8 cellular contexts compared by ENCODE assay signal in genomic region chrX:19846995-19847790, GRCh38. TPM values are rescaled to one million over a fixed set of nuclear protein-coding genes. Genes with fewer than 3 reads are reported as not detected.
DNase-seq lines count a peak whose midpoint lies in the region; ATAC-seq and TF ChIP-seq lines count a peak whose summit lies in the region.

No MANE protein-coding gene starts in this region.

- TF ChIP-seq CTCF in Peyer's patch (IDR thresholded peaks at IDR 0.05) (no peak), omental fat pad (IDR thresholded peaks at IDR 0.05) (no peak), GM20000 (IDR thresholded peaks at IDR 0.05; ENCODE audit: extremely low read depth, missing control alignments) (no peak)

- no peaks in the 10 kb centered on the region for H3K27me3 ChIP-seq in Peyer's patch

- no peak for TF ChIP-seq POLR2A in Peyer's patch (IDR thresholded peaks at IDR 0.05)

- DNase-seq in stimulated activated CD4-positive, alpha-beta T cell treated with anti-CD3 and anti-CD28 coated beads, Interleukin-1b, Interleukin-23, amount 100 ng/mL, for 48 hours: peak; percentile 31
- DNase-seq in stimulated activated CD4-positive, alpha-beta T cell treated with anti-CD3 and anti-CD28 coated beads, Interleukin-12 subunit alpha, Interleukin-12 subunit beta, amount 100 ng/mL, for 4 hours: no peak
- DNase-seq in Peyer's patch: no peak
- peak; percentile 40 for DNase-seq in dermis blood vessel endothelial cell
- no peak for DNase-seq in omental fat pad (ENCODE audit: low spot score)
- no peak for DNase-seq in NCI-H526 (lab: John Stamatoyannopoulos, UW)
- DNase-seq in GM20000 (ENCODE audit: low spot score): no peak

- H3K36me3 ChIP-seq in Peyer's patch: no peaks in the 10 kb centered on the region

- H3K27ac ChIP-seq in Peyer's patch: peak overlapping the region in 3 of 4 donors; percentile 1 to 18 (median 14)

- peak; percentile 92 for ATAC-seq in omental fat pad (ENCODE audit: low FRiP score)
- ATAC-seq in GM21528 (IDR thresholded peaks at IDR 0.05; ENCODE audit: low FRiP score, unreplicated experiment): no peak

- H3K4me3 ChIP-seq in Peyer's patch: no peak overlapping the region

- no peaks in the 10 kb centered on the region for H3K4me1 ChIP-seq in Peyer's patch

- H3K9me3 ChIP-seq in Peyer's patch: no peaks in the 10 kb centered on the region

RNA-seq across cellular contexts. Expression of gene SH3KBP1, which starts 40.2 kb away (rescaled TPM):
- total RNA-seq in Peyer's patch (10 to 100 TPM in 2 of 4 donors, 1 to 10 TPM in 2; 8.8 to 27.2 (median 13.3) TPM), dermis blood vessel endothelial cell (9.2 and 22.3 TPM in 2 replicates), omental fat pad (10 to 100 TPM; 41.1 to 58.6 (median 47.2) TPM)

Comparison
In these comparisons a context has a peak if more than half of its experiments do, and no peak if none do; other contexts are left out.
1. DNase-seq: peak in stimulated activated CD4-positive, alpha-beta T cell treated with anti-CD3 and anti-CD28 coated beads, Interleukin-1b, Interleukin-23, amount 100 ng/mL, for 48 hours (single experiment) and dermis blood vessel endothelial cell (single experiment); none in stimulated activated CD4-positive, alpha-beta T cell treated with anti-CD3 and anti-CD28 coated beads, Interleukin-12 subunit alpha, Interleukin-12 subunit beta, amount 100 ng/mL, for 4 hours (single experiment), Peyer's patch (0 of 3), omental fat pad (single experiment), NCI-H526 (0 of 2) and GM20000 (single experiment).